10 cellular contexts compared by ENCODE assay signal in genomic region chr16:67395458-67396158, GRCh38. TPM values are rescaled to one million over a fixed set of nuclear protein-coding genes. Genes with fewer than 3 reads are reported as not detected.
DNase-seq lines count a peak whose midpoint lies in the region; ATAC-seq and TF ChIP-seq lines count a peak whose summit lies in the region.
"Had no signal": no experiment of that assay in that cellular context is flagged by ENCODE, and none has a peak within 500 bp of the region (broad histone marks: within the 10 kb centered on the region; RNA-seq: fewer than 3 reads in every experiment).

No MANE protein-coding gene starts in this region.

- H3K27me3 ChIP-seq in naive thymus-derived CD4-positive, alpha-beta T cell (ENCODE audit: control insufficient read depth in 2 of 2, insufficient read depth in 2 of 2, low read length in 2 of 2) = peaks cover 4 to 11% of the 10 kb centered on the region in 2 donors

- H3K27me3 Mint-ChIP-seq in Calu3 (ENCODE audit: unreplicated experiment) = no peaks in the 10 kb centered on the region
- H3K27me3 Mint-ChIP-seq in MCF 10A (ENCODE audit: insufficient read depth, unreplicated experiment) = no peaks in the 10 kb centered on the region
- H3K27me3 Mint-ChIP-seq in naive thymus-derived CD4-positive, alpha-beta T cell = peaks cover 16 to 43% (median 29%) of the 10 kb centered on the region in 5 donors

- H3K9me3 Mint-ChIP-seq in Calu3 (ENCODE audit: low read depth, unreplicated experiment) (no peaks in the 10 kb centered on the region), MCF 10A (ENCODE audit: unreplicated experiment) (no peaks in the 10 kb centered on the region)
- H3K9me3 Mint-ChIP-seq in naive thymus-derived CD4-positive, alpha-beta T cell = no peaks in the 10 kb centered on the region

- H3K4me1 ChIP-seq in naive thymus-derived CD4-positive, alpha-beta T cell (ENCODE audit: control insufficient read depth in 2 of 2, insufficient read depth in 2 of 2, low read length in 2 of 2) = peaks cover 7 to 8% of the 10 kb centered on the region in 2 donors

- H3K36me3 Mint-ChIP-seq in Calu3 (ENCODE audit: insufficient read depth, unreplicated experiment) = peaks cover 61% of the 10 kb centered on the region
- H3K36me3 Mint-ChIP-seq in MCF 10A (ENCODE audit: insufficient read depth, unreplicated experiment) = no peaks in the 10 kb centered on the region
- no peaks in the 10 kb centered on the region for H3K36me3 Mint-ChIP-seq in naive thymus-derived CD4-positive, alpha-beta T cell

- POLR2A ChIA-PET in MCF 10A (lab: Yijun Ruan, JAX) = interaction anchor here (0.7 to 1.2 kb wide), 2 partner anchors 32 to 36 kb away, joined by 3 read pairs; no protein-coding TSS in a partner anchor
- POLR2A ChIA-PET in naive thymus-derived CD4-positive, alpha-beta T cell (lab: Charles Lee) = no interaction called here

- no peak overlapping the region for H3K27ac ChIP-seq in naive thymus-derived CD4-positive, alpha-beta T cell (ENCODE audit: low read depth, low read length)

- H3K27ac Mint-ChIP-seq in Calu3 (ENCODE audit: unreplicated experiment) (peak overlapping the region; percentile 90), MCF 10A (ENCODE audit: low read depth, unreplicated experiment) (peak overlapping the region; percentile 75)
- no peak overlapping the region for H3K27ac Mint-ChIP-seq in naive thymus-derived CD4-positive, alpha-beta T cell

- peaks cover 45% of the 10 kb centered on the region for H3K4me1 Mint-ChIP-seq in Calu3 (ENCODE audit: low read depth, unreplicated experiment)
- peaks cover 14% of the 10 kb centered on the region for H3K4me1 Mint-ChIP-seq in MCF 10A (ENCODE audit: insufficient read depth, unreplicated experiment)
- peaks cover 6 to 18% (median 6%) of the 10 kb centered on the region in 7 donors for H3K4me1 Mint-ChIP-seq in naive thymus-derived CD4-positive, alpha-beta T cell

- DNase-seq in Calu3 (peak; percentile 43), NCI-H1694 treated with DMSO at 0.1 percent for 48 hours (lab: John Stamatoyannopoulos, UW) (peak; percentile 67), MCF 10A (ENCODE audit: unreplicated experiment) (peak; percentile 46), putamen (ENCODE audit: low spot score) (no peak), AML-193 (lab: John Stamatoyannopoulos, UW) (no peak)
- DNase-seq in naive thymus-derived CD4-positive, alpha-beta T cell = no peak
- DNase-seq: activated gamma-delta T cell treated with Interleukin-2 at 50 U/mL for 16 hours had no signal

- peak overlapping the region; percentile 46 for H3K4me3 Mint-ChIP-seq in Calu3 (ENCODE audit: low read depth, unreplicated experiment)
- no peak overlapping the region for H3K4me3 Mint-ChIP-seq in MCF 10A (ENCODE audit: unreplicated experiment)
- peak overlapping the region in 6 of 10 donors; percentile 27 to 81 (median 38) for H3K4me3 Mint-ChIP-seq in naive thymus-derived CD4-positive, alpha-beta T cell

- CTCF ChIA-PET in Calu3 (lab: Charles Lee) (interaction anchor here (0.6 to 1.5 kb wide), 9 partner anchors 8 to 152 kb away, joined by 3 to 7 read pairs (median 4); no protein-coding TSS in a partner anchor), MCF 10A (lab: Yijun Ruan, JAX) (interaction anchor here (0.6 to 1.2 kb wide), 3 partner anchors 9 to 119 kb away, joined by 3 to 4 read pairs (median 3); no protein-coding TSS in a partner anchor)
- CTCF ChIA-PET in naive thymus-derived CD4-positive, alpha-beta T cell (lab: Charles Lee) = no interaction called here

- no peak overlapping the region for H3K4me3 ChIP-seq in naive thymus-derived CD4-positive, alpha-beta T cell (ENCODE audit: low read length)

- no peaks in the 10 kb centered on the region for H3K36me3 ChIP-seq in naive thymus-derived CD4-positive, alpha-beta T cell (ENCODE audit: control insufficient read depth in 2 of 3, insufficient read depth in 3 of 3, low read length in 3 of 3)

- no peaks in the 10 kb centered on the region for H3K9me3 ChIP-seq in naive thymus-derived CD4-positive, alpha-beta T cell (ENCODE audit: control insufficient read depth in 2 of 3, low read length in 3 of 3)

- no peak for ATAC-seq in naive thymus-derived CD4-positive, alpha-beta T cell
- ATAC-seq in HG02840 (IDR thresholded peaks at IDR 0.05; ENCODE audit: low FRiP score, unreplicated experiment) = no peak
- ATAC-seq in HG02678 (IDR thresholded peaks at IDR 0.05; ENCODE audit: unreplicated experiment) = no peak

- TF ChIP-seq CTCF in Calu3 (IDR thresholded peaks at IDR 0.05; ENCODE audit: unreplicated experiment) (no peak), MCF 10A (IDR thresholded peaks at IDR 0.05; ENCODE audit: unreplicated experiment) (no peak)

- BruUV-seq in Calu3 (replicated peaks; lab: Mats Ljungman, UMichigan) (no TSS peak), MCF 10A (replicated peaks; lab: Mats Ljungman, UMichigan) (no TSS peak)

- intact Hi-C loops in Calu3 (cut with micrococcal nuclease; ENCODE audit: unreplicated experiment) (loop anchor here (1.0 to 5.0 kb wide), 4 partner anchors 33 to 133 kb away; partner anchors contain the start of genes KCTD19 and LRRC36), MCF 10A (cut with micrococcal nuclease) (no loop called here)
- intact Hi-C loops in naive thymus-derived CD4-positive, alpha-beta T cell (cut with micrococcal nuclease) = loop anchor here in 1 of 2 donors (5.0 kb wide), 1 partner anchor 118 kb away; the partner anchor contains the start of gene PLEKHG4

RNA-seq across cellular contexts. Expression of gene TPPP3, which starts 2.3 kb away (rescaled TPM):
- 8.5 and 8.8 TPM in 2 replicates for total RNA-seq in Calu3 (2022)
- not detected in 2 replicates for total RNA-seq in MCF 10A (2022)
- total RNA-seq in naive thymus-derived CD4-positive, alpha-beta T cell = 10 to 100 TPM in 1 of 5 experiments, under 1 TPM in 1, not detected in 3; 0.37 to 18.7 TPM
- under 1 TPM in 1 of 2 donors, not detected in 1; 0.19 TPM for polyA plus RNA-seq in naive thymus-derived CD4-positive, alpha-beta T cell
- total RNA-seq: H4 had no signal

RNA-seq across cellular contexts. Expression of gene ZDHHC1, which starts 20.7 kb away (rescaled TPM):
- 22.6 and 24.4 TPM in 2 replicates for total RNA-seq in Calu3 (2022)
- total RNA-seq in MCF 10A (2022) = 5.9 and 7.6 TPM in 2 replicates
- total RNA-seq in naive thymus-derived CD4-positive, alpha-beta T cell = 1 to 10 TPM in 1 of 5 experiments, under 1 TPM in 2, not detected in 2; 0.34 to 3.6 (median 0.48) TPM
- not detected for polyA plus RNA-seq in naive thymus-derived CD4-positive, alpha-beta T cell

RNA-seq across cellular contexts. Expression of gene HSD11B2, which starts 35.3 kb away (rescaled TPM):
- 10.2 and 10.8 TPM in 2 replicates for total RNA-seq in Calu3 (2022)
- total RNA-seq in MCF 10A (2022) = 0.42 and 0.86 TPM in 2 replicates
- under 1 TPM in 1 of 5 experiments, not detected in 4; 0.17 TPM for total RNA-seq in naive thymus-derived CD4-positive, alpha-beta T cell
- not detected for polyA plus RNA-seq in naive thymus-derived CD4-positive, alpha-beta T cell

Comparison
In these comparisons a context has a peak if more than half of its experiments do, and no peak if none do; other contexts are left out.
1. DNase-seq: peak in Calu3 (single experiment), NCI-H1694 treated with DMSO at 0.1 percent for 48 hours (single experiment) and MCF 10A (single experiment); none in naive thymus-derived CD4-positive, alpha-beta T cell (0 of 9), putamen (single experiment) and AML-193 (0 of 2).
2. H3K27ac Mint-ChIP-seq: peak in Calu3 (single experiment) and MCF 10A (single experiment); none in naive thymus-derived CD4-positive, alpha-beta T cell (0 of 9).